Comparison of ENCODE assay signal across 1 cellular context in the genomic region with DNA sequence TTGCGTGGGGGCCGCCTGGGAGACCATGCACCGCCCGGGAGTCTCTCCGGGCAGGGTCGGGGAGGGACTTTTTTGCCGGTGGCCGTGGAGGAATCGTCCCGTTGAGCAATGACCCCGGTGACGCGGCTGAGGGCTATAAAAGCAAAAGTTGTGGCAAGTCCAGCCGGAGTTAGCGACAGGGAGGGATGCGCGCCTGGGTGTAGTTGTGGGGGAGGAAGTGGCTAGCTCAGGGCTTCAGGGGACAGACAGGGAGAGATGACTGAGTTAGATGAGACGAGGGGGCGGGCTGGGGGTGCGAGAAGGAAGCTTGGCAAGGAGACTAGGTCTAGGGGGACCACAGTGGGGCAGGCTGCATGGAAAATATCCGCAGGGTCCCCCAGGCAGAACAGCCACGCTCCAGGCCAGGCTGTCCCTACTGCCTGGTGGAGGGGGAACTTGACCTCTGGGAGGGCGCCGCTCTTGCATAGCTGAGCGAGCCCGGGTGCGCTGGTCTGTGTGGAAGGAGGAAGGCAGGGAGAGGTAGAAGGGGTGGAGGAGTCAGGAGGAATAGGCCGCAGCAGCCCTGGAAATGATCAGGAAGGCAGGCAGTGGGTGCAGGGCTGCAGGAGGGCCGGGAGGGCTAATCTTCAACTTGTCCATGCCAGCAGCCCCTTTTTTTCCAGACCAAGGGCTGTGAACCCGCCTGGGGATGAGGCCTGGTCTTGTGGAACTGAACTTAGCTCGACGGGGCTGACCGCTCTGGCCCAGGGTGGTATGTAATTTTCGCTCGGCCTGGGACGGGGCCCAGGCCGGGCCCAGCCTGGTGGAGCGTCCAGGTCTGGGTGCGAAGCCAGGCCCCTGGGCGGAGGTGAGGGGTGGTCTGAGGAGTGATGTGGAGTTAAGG.
A peak's percentile ranks its signal among the peaks of the same experiment; 100 is the strongest.
TF ChIP-seq lines count a peak whose summit lies in the region.

Gene NEAT1, plus strand, starts transcription at position 166 of the 883 bp plus-strand sequence.

TF ChIP-seq in HepG2, 621 proteins besides CTCF, POLR2A, EP300 and RAD21 (continued from another document and continues in another):
- TF ChIP-seq, protein P1, sequence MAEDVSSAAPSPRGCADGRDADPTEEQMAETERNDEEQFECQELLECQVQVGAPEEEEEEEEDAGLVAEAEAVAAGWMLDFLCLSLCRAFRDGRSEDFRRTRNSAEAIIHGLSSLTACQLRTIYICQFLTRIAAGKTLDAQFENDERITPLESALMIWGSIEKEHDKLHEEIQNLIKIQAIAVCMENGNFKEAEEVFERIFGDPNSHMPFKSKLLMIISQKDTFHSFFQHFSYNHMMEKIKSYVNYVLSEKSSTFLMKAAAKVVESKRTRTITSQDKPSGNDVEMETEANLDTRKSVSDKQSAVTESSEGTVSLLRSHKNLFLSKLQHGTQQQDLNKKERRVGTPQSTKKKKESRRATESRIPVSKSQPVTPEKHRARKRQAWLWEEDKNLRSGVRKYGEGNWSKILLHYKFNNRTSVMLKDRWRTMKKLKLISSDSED (CRISPR knock-in tag; IDR thresholded peaks at IDR 0.05) = no peak
- TF ChIP-seq, protein P2, sequence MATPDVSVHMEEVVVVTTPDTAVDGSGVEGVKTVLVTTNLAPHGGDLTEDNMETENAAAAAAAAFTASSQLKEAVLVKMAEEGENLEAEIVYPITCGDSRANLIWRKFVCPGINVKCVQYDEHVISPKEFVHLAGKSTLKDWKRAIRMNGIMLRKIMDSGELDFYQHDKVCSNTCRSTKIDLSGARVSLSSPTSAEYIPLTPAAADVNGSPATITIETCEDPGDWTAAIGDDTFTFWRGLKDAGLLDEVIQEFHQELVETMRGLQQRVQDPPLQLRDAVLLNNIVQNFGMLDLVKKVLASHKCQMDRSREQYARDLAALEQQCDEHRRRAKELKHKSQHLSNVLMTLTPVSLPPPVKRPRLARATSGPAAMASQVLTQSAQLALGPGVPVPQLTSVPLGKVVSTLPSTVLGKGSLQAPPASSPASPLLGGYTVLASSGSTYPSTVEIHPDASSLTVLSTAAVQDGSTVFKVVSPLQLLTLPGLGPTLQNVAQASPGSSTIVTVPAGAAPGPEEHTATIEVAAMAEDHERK (CRISPR knock-in tag; IDR thresholded peaks at IDR 0.05; ENCODE audit: low read depth) = no peak
- peak; percentile 59; the same call in 1 of the 2 replicates for TF ChIP-seq ZNF17 (CRISPR knock-in tag; IDR thresholded peaks at IDR 0.05)
- TF ChIP-seq ZNF382 (CRISPR knock-in tag; IDR thresholded peaks at IDR 0.05; ENCODE audit: borderline replicate concordance) = no peak
- peak; percentile 82; the same call in 1 of the 2 replicates for TF ChIP-seq MYPOP (CRISPR knock-in tag; IDR thresholded peaks at IDR 0.05)
- TF ChIP-seq NCOA5 (CRISPR knock-in tag; IDR thresholded peaks at IDR 0.05) = peak; percentile 82; the same call in 1 of the 2 replicates
- TF ChIP-seq REPIN1 (CRISPR knock-in tag; IDR thresholded peaks at IDR 0.05; ENCODE audit: borderline replicate concordance, low read depth) = peak; percentile 24; the same call in 1 of the 2 replicates
- TF ChIP-seq RNF2 (conservative IDR thresholded peaks at IDR 0.05; ENCODE audit: low read depth) = peak; percentile 51; the same call in 1 of the 2 replicates
- TF ChIP-seq ZNF839 (CRISPR knock-in tag; IDR thresholded peaks at IDR 0.05; ENCODE audit: borderline replicate concordance) = no peak
- TF ChIP-seq FOXK2 (IDR thresholded peaks at IDR 0.05) = no peak; the same call in 1 of the 2 replicates
- peak; percentile 80; the same call in 1 of the 2 replicates for TF ChIP-seq CHCHD3 (CRISPR knock-in tag; IDR thresholded peaks at IDR 0.05)
- TF ChIP-seq RELA (CRISPR knock-in tag; IDR thresholded peaks at IDR 0.05) = no peak; the same call in 1 of the 2 replicates
- TF ChIP-seq ZNF317 (CRISPR knock-in tag; IDR thresholded peaks at IDR 0.05) = no peak; the same call in 1 of the 2 replicates
- no peak for TF ChIP-seq ZNF501 (CRISPR knock-in tag; IDR thresholded peaks at IDR 0.05)
- peak; percentile 58 for TF ChIP-seq ZNF770 (CRISPR knock-in tag; IDR thresholded peaks at IDR 0.05)
- TF ChIP-seq PLSCR1 (CRISPR knock-in tag; IDR thresholded peaks at IDR 0.05; ENCODE audit: borderline replicate concordance) = no peak
- no peak for TF ChIP-seq ZNF577 (CRISPR knock-in tag; IDR thresholded peaks at IDR 0.05; ENCODE audit: borderline replicate concordance, low read depth)
- TF ChIP-seq REL (CRISPR knock-in tag; conservative IDR thresholded peaks at IDR 0.05) = no peak
- TF ChIP-seq ZNF572 (CRISPR knock-in tag; IDR thresholded peaks at IDR 0.05) = no peak
- peak; percentile 80; the same call in 1 of the 2 replicates for TF ChIP-seq ZNF562 (CRISPR knock-in tag; IDR thresholded peaks at IDR 0.05; ENCODE audit: borderline replicate concordance)
- 0 out of 2 replicates have a peak, but pooled peaks have one; percentile 79 for TF ChIP-seq ZNF30 (CRISPR knock-in tag; IDR thresholded peaks at IDR 0.05)
- no peak for TF ChIP-seq RAD51 (IDR thresholded peaks at IDR 0.05; ENCODE audit: borderline replicate concordance)
- peak; percentile 75 for TF ChIP-seq POGK (CRISPR knock-in tag; conservative IDR thresholded peaks at IDR 0.05)
- no peak; the same call in 1 of the 2 replicates for TF ChIP-seq ZBTB8A (CRISPR knock-in tag; IDR thresholded peaks at IDR 0.05; ENCODE audit: borderline replicate concordance, low read depth)
- TF ChIP-seq ZBTB7A (CRISPR knock-in tag; IDR thresholded peaks at IDR 0.05) = peak; percentile 67
- peak; percentile 100 for TF ChIP-seq POLR2AphosphoS2 (IDR thresholded peaks at IDR 0.05; ENCODE audit: low read depth, low read length)
- TF ChIP-seq, protein P3, sequence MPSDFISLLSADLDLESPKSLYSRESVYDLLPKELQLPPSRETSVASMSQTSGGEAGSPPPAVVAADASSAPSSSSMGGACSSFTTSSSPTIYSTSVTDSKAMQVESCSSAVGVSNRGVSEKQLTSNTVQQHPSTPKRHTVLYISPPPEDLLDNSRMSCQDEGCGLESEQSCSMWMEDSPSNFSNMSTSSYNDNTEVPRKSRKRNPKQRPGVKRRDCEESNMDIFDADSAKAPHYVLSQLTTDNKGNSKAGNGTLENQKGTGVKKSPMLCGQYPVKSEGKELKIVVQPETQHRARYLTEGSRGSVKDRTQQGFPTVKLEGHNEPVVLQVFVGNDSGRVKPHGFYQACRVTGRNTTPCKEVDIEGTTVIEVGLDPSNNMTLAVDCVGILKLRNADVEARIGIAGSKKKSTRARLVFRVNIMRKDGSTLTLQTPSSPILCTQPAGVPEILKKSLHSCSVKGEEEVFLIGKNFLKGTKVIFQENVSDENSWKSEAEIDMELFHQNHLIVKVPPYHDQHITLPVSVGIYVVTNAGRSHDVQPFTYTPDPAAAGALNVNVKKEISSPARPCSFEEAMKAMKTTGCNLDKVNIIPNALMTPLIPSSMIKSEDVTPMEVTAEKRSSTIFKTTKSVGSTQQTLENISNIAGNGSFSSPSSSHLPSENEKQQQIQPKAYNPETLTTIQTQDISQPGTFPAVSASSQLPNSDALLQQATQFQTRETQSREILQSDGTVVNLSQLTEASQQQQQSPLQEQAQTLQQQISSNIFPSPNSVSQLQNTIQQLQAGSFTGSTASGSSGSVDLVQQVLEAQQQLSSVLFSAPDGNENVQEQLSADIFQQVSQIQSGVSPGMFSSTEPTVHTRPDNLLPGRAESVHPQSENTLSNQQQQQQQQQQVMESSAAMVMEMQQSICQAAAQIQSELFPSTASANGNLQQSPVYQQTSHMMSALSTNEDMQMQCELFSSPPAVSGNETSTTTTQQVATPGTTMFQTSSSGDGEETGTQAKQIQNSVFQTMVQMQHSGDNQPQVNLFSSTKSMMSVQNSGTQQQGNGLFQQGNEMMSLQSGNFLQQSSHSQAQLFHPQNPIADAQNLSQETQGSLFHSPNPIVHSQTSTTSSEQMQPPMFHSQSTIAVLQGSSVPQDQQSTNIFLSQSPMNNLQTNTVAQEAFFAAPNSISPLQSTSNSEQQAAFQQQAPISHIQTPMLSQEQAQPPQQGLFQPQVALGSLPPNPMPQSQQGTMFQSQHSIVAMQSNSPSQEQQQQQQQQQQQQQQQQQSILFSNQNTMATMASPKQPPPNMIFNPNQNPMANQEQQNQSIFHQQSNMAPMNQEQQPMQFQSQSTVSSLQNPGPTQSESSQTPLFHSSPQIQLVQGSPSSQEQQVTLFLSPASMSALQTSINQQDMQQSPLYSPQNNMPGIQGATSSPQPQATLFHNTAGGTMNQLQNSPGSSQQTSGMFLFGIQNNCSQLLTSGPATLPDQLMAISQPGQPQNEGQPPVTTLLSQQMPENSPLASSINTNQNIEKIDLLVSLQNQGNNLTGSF (CRISPR knock-in tag; IDR thresholded peaks at IDR 0.05) = no peak; the same call in 1 of the 2 replicates
- peak; percentile 18 for TF ChIP-seq ZNF777 (CRISPR knock-in tag; IDR thresholded peaks at IDR 0.05)
- TF ChIP-seq, protein P4, sequence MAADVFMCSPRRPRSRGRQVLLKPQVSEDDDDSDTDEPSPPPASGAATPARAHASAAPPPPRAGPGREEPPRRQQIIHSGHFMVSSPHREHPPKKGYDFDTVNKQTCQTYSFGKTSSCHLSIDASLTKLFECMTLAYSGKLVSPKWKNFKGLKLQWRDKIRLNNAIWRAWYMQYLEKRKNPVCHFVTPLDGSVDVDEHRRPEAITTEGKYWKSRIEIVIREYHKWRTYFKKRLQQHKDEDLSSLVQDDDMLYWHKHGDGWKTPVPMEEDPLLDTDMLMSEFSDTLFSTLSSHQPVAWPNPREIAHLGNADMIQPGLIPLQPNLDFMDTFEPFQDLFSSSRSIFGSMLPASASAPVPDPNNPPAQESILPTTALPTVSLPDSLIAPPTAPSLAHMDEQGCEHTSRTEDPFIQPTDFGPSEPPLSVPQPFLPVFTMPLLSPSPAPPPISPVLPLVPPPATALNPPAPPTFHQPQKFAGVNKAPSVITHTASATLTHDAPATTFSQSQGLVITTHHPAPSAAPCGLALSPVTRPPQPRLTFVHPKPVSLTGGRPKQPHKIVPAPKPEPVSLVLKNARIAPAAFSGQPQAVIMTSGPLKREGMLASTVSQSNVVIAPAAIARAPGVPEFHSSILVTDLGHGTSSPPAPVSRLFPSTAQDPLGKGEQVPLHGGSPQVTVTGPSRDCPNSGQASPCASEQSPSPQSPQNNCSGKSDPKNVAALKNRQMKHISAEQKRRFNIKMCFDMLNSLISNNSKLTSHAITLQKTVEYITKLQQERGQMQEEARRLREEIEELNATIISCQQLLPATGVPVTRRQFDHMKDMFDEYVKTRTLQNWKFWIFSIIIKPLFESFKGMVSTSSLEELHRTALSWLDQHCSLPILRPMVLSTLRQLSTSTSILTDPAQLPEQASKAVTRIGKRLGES (CRISPR knock-in tag; IDR thresholded peaks at IDR 0.05; ENCODE audit: borderline replicate concordance) = peak; percentile 77; the same call in 1 of the 2 replicates
- TF ChIP-seq JUN (CRISPR knock-in tag; IDR thresholded peaks at IDR 0.05) = no peak
- TF ChIP-seq ZNF276 (CRISPR knock-in tag; IDR thresholded peaks at IDR 0.05; ENCODE audit: low read depth) = peak; percentile 21; the same call in 1 of the 2 replicates
- peak; percentile 78; the same call in 1 of the 2 replicates for TF ChIP-seq ZNF446 (CRISPR knock-in tag; IDR thresholded peaks at IDR 0.05)
